Comparison of ENCODE assay signal across 14 cellular contexts in the genomic region with DNA sequence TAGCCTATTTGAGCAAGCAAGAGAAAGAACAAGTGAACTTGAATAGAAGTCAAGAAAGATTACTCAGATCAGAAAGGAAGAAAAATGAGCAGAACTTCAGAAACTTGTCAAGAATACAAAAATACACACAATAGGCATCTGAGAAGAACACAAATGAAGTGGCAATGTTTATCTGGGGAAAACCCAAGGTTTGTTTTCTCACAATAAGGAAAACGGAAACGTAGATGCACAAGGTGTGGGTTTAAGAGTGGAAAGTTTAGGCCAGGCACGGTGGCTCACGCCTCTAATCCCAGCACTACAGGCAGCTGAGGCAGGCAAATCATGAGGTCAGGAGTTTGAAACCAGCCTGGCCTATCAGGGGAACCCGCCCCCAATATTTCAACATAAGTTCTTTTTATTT.
DNase-seq lines count a peak whose midpoint lies in the region; ATAC-seq and TF ChIP-seq lines count a peak whose summit lies in the region.
"Had no signal": no experiment of that assay in that cellular context is flagged by ENCODE, and none has a peak within 500 bp of the region (broad histone marks: within the 10 kb centered on the region; RNA-seq: fewer than 3 reads in every experiment).

No MANE protein-coding gene starts in this region.

- H3K79me1 ChIP-seq in mesenchymal stem cell (replicated peaks; ENCODE audit: low read length, poor library complexity, severe bottlenecking): no peaks in the 10 kb centered on the region

- no peaks in the 10 kb centered on the region for H3K4me1 Mint-ChIP-seq in activated CD4-positive, alpha-beta T cell treated with anti-CD3 and anti-CD28 coated beads, Interleukin-2, amount 10 ng/mL, durations not matched to agents 24 days and 14 days
- H3K4me1 Mint-ChIP-seq in activated CD4-positive, alpha-beta T cell treated with anti-CD3 and anti-CD28 coated beads, Interleukin-2, amount 10 ng/mL, durations not matched to agents 7 days and 5 days: no peaks in the 10 kb centered on the region
- H3K4me1 Mint-ChIP-seq in immature natural killer cell: no peaks in the 10 kb centered on the region
- H3K4me1 Mint-ChIP-seq: central memory CD8-positive, alpha-beta T cell had no signal

- no peak overlapping the region for H3K27ac ChIP-seq in mesenchymal stem cell (ENCODE audit: low read length, poor library complexity, severe bottlenecking)
- H3K27ac ChIP-seq: esophagus squamous epithelium had no signal

- H3K27me3 Mint-ChIP-seq in activated CD4-positive, alpha-beta T cell treated with anti-CD3 and anti-CD28 coated beads, Interleukin-2, amount 10 ng/mL, durations not matched to agents 24 days and 14 days: peaks cover 5% of the 10 kb centered on the region
- peaks cover 8% of the 10 kb centered on the region for H3K27me3 Mint-ChIP-seq in activated CD4-positive, alpha-beta T cell treated with anti-CD3 and anti-CD28 coated beads, Interleukin-2, amount 10 ng/mL, durations not matched to agents 7 days and 5 days
- H3K27me3 Mint-ChIP-seq in immature natural killer cell (ENCODE audit: low read depth in 3 of 3): peaks cover 3 to 5% (median 5%) of the 10 kb centered on the region in 3 donors

- H3K36me3 Mint-ChIP-seq in activated CD4-positive, alpha-beta T cell treated with anti-CD3 and anti-CD28 coated beads, Interleukin-2, amount 10 ng/mL, durations not matched to agents 24 days and 14 days (ENCODE audit: low read depth): no peaks in the 10 kb centered on the region
- no peaks in the 10 kb centered on the region for H3K36me3 Mint-ChIP-seq in activated CD4-positive, alpha-beta T cell treated with anti-CD3 and anti-CD28 coated beads, Interleukin-2, amount 10 ng/mL, durations not matched to agents 7 days and 5 days (ENCODE audit: low read depth)
- no peaks in the 10 kb centered on the region for H3K36me3 Mint-ChIP-seq in immature natural killer cell

- CTCF ChIA-PET in activated CD4-positive, alpha-beta T cell treated with anti-CD3 and anti-CD28 coated beads, Interleukin-2, amount 10 ng/mL, durations not matched to agents 7 days and 5 days (lab: Charles Lee): no interaction called here

- H3K4me3 Mint-ChIP-seq in activated CD4-positive, alpha-beta T cell treated with anti-CD3 and anti-CD28 coated beads, Interleukin-2, amount 10 ng/mL, durations not matched to agents 24 days and 14 days: no peak overlapping the region
- H3K4me3 Mint-ChIP-seq in activated CD4-positive, alpha-beta T cell treated with anti-CD3 and anti-CD28 coated beads, Interleukin-2, amount 10 ng/mL, durations not matched to agents 7 days and 5 days: no peak overlapping the region
- H3K4me3 Mint-ChIP-seq in immature natural killer cell: no peak overlapping the region
- H3K4me3 Mint-ChIP-seq: central memory CD8-positive, alpha-beta T cell had no signal

- TF ChIP-seq CTCF in lower leg skin (IDR thresholded peaks at IDR 0.05): no peak

- H2BK120ac ChIP-seq in mesenchymal stem cell (ENCODE audit: low read depth, low read length): no peak overlapping the region

- H3K4me1 ChIP-seq in mesenchymal stem cell (ENCODE audit: control insufficient read depth, insufficient read depth, low read depth, low read length): no peaks in the 10 kb centered on the region
- H3K4me1 ChIP-seq: esophagus squamous epithelium had no signal

- H2BK5ac ChIP-seq in mesenchymal stem cell (ENCODE audit: low read depth, low read length, poor library complexity, severe bottlenecking): peak overlapping the region; percentile 19

- no peak for TF ChIP-seq POLR2A in lower leg skin (IDR thresholded peaks at IDR 0.05)

- H3K27me3 ChIP-seq in mesenchymal stem cell (ENCODE audit: control insufficient read depth in 1 of 2, insufficient read depth in 1 of 2, low read length in 2 of 2): no peaks in the 10 kb centered on the region
- H3K27me3 ChIP-seq: esophagus squamous epithelium had no signal

- no peak overlapping the region for H3K4ac ChIP-seq in mesenchymal stem cell (ENCODE audit: low read depth in 1 of 2, low read length in 2 of 2)

- H2BK15ac ChIP-seq in mesenchymal stem cell (ENCODE audit: low read depth, poor library complexity, severe bottlenecking): no peak overlapping the region

- 100% methylated on average over 4 of the region's 5 CpGs for WGBS in mesenchymal stem cell
- WGBS in lower leg skin, 2 donors: 88 to 93% methylated on average over 5 of the region's 5 CpGs

- H3K18ac ChIP-seq in mesenchymal stem cell (ENCODE audit: low read depth in 1 of 2, low read length in 2 of 2): no peak overlapping the region

- no peak overlapping the region for H3K4me3 ChIP-seq in mesenchymal stem cell (ENCODE audit: insufficient read depth in 1 of 2, low read depth in 1 of 2, low read length in 2 of 2)
- no peak overlapping the region for H3K4me3 ChIP-seq in lower leg skin (ENCODE audit: low read depth, poor library complexity, severe bottlenecking)
- H3K4me3 ChIP-seq: esophagus squamous epithelium had no signal

- no peaks in the 10 kb centered on the region for H3K9me3 Mint-ChIP-seq in activated CD4-positive, alpha-beta T cell treated with anti-CD3 and anti-CD28 coated beads, Interleukin-2, amount 10 ng/mL, durations not matched to agents 24 days and 14 days
- H3K9me3 Mint-ChIP-seq in activated CD4-positive, alpha-beta T cell treated with anti-CD3 and anti-CD28 coated beads, Interleukin-2, amount 10 ng/mL, durations not matched to agents 7 days and 5 days: peaks cover 8% of the 10 kb centered on the region
- peaks cover 9 to 19% (median 13%) of the 10 kb centered on the region in 6 donors for H3K9me3 Mint-ChIP-seq in immature natural killer cell

- no peak overlapping the region for H3K9ac ChIP-seq in mesenchymal stem cell (ENCODE audit: low read length)

- no peak overlapping the region for H3K14ac ChIP-seq in mesenchymal stem cell (ENCODE audit: low read length in 2 of 2)

- H3K9me3 ChIP-seq in mesenchymal stem cell (ENCODE audit: control insufficient read depth, low read length): peaks cover 13% of the 10 kb centered on the region

- POLR2A ChIA-PET in activated CD4-positive, alpha-beta T cell treated with anti-CD3 and anti-CD28 coated beads, Interleukin-2, amount 10 ng/mL, durations not matched to agents 7 days and 5 days (lab: Charles Lee): no interaction called here

- H3K36me3 ChIP-seq in mesenchymal stem cell (ENCODE audit: control insufficient read depth in 1 of 2, insufficient read depth in 2 of 2, low read depth in 1 of 2, low read length in 2 of 2): no peaks in the 10 kb centered on the region
- H3K36me3 ChIP-seq: esophagus squamous epithelium had no signal

- H2AFZ ChIP-seq in mesenchymal stem cell (ENCODE audit: low read depth, low read length): no peak overlapping the region

- DNase-seq in activated CD4-positive, alpha-beta T cell treated with anti-CD3 and anti-CD28 coated beads, Interleukin-2, amount 10 ng/mL, durations not matched to agents 24 days and 14 days: peak; percentile 33
- DNase-seq in activated CD4-positive, alpha-beta T cell treated with anti-CD3 and anti-CD28 coated beads, Interleukin-2, amount 10 ng/mL, durations not matched to agents 7 days and 5 days: no peak
- DNase-seq in mesenchymal stem cell: no peak
- DNase-seq in SHP77 treated with DMSO at 0.1 percent for 48 hours (lab: John Stamatoyannopoulos, UW): no peak
- no peak for DNase-seq in immature natural killer cell
- DNase-seq in lower leg skin (ENCODE audit: low spot score in 2 of 2): no peak
- DNase-seq: esophagus squamous epithelium, IMR-90, NCI-H1930, PC-3, trophoblast cell had no signal

- peak; percentile 97 for ATAC-seq in GM21528 (IDR thresholded peaks at IDR 0.05; ENCODE audit: low FRiP score, unreplicated experiment)
- ATAC-seq in HG03095 (IDR thresholded peaks at IDR 0.05; ENCODE audit: unreplicated experiment): peak; percentile 92
- ATAC-seq: PC-3 had no signal

- intact Hi-C loops in activated CD4-positive, alpha-beta T cell treated with anti-CD3 and anti-CD28 coated beads, Interleukin-2, amount 10 ng/mL, durations not matched to agents 24 days and 14 days (cut with micrococcal nuclease): no loop called here
- intact Hi-C loops in lower leg skin (cut with DNase I; ENCODE audit: low total_unique reads): no loop called here

- no peak overlapping the region for H2AK5ac ChIP-seq in mesenchymal stem cell (ENCODE audit: low read length, severe bottlenecking)

- H3K4me2 ChIP-seq in mesenchymal stem cell (ENCODE audit: low read length, poor library complexity, severe bottlenecking): no peak overlapping the region

- no peak overlapping the region for H3K23ac ChIP-seq in mesenchymal stem cell (ENCODE audit: low read length in 2 of 2)

- no peak overlapping the region for H4K91ac ChIP-seq in mesenchymal stem cell (ENCODE audit: low read length)

- no peak overlapping the region for H2BK12ac ChIP-seq in mesenchymal stem cell (ENCODE audit: low read length in 2 of 2)

- no peak overlapping the region for H4K8ac ChIP-seq in mesenchymal stem cell (ENCODE audit: low read length)

- H3K27ac Mint-ChIP-seq in activated CD4-positive, alpha-beta T cell treated with anti-CD3 and anti-CD28 coated beads, Interleukin-2, amount 10 ng/mL, durations not matched to agents 24 days and 14 days: no peak overlapping the region
- H3K27ac Mint-ChIP-seq in activated CD4-positive, alpha-beta T cell treated with anti-CD3 and anti-CD28 coated beads, Interleukin-2, amount 10 ng/mL, durations not matched to agents 7 days and 5 days: no peak overlapping the region
- no peak overlapping the region for H3K27ac Mint-ChIP-seq in immature natural killer cell
